In genomic region chr17:33328129-33328528, GRCh38 we compare ENCODE assay signal across 15 cellular contexts. TPM values are rescaled to one million over a fixed set of nuclear protein-coding genes. Genes with fewer than 3 reads are reported as not detected.
A peak's percentile ranks its signal among the peaks of the same experiment; 100 is the strongest.
DNase-seq lines count a peak whose midpoint lies in the region; ATAC-seq and FAIRE-seq lines count a peak whose summit lies in the region.
"Had no signal": no experiment of that assay in that cellular context is flagged by ENCODE, and none has a peak within 500 bp of the region (broad histone marks: within the 10 kb centered on the region; RNA-seq: fewer than 3 reads in every experiment).

No MANE protein-coding gene starts in this region.

- H3K4me3 ChIP-seq in small intestine (ENCODE audit: low read depth in 1 of 2, low read length in 2 of 2), result no peak overlapping the region
- H3K4me3 ChIP-seq: pancreas had no signal

- no peak overlapping the region for H3K27ac ChIP-seq in small intestine (ENCODE audit: low read depth in 1 of 2, low read length in 1 of 2)
- H3K27ac ChIP-seq: epithelial cell of prostate, pancreas had no signal

- no peak overlapping the region for H3K4me3 Mint-ChIP-seq in activated naive CD4-positive, alpha-beta T cell treated with anti-CD3 and anti-CD28 coated beads, Interleukin-2, amount 10 ng/mL, durations not matched to agents 7 days and 5 days
- H3K4me3 Mint-ChIP-seq in activated CD8-positive, alpha-beta memory T cell treated with anti-CD3 and anti-CD28 coated beads, Interleukin-2, amount 10 ng/mL, durations not matched to agents 7 days and 5 days, result no peak overlapping the region
- H3K4me3 Mint-ChIP-seq in activated T-helper 2 cell treated with anti-CD3 and anti-CD28 coated beads, Interferon-gamma antibody, Interleukin-2, Interleukin-4, amounts not matched to agents 10 μg/mL and 5 μg/mL and 100 μg/mL, durations not matched to agents 14 hours and 24 hours and 36 hours (ENCODE audit: low read depth), result no peak overlapping the region
- H3K4me3 Mint-ChIP-seq: activated naive CD8-positive, alpha-beta T cell had no signal

- no peaks in the 10 kb centered on the region for H3K4me1 Mint-ChIP-seq in activated naive CD4-positive, alpha-beta T cell treated with anti-CD3 and anti-CD28 coated beads, Interleukin-2, amount 10 ng/mL, durations not matched to agents 7 days and 5 days
- no peaks in the 10 kb centered on the region for H3K4me1 Mint-ChIP-seq in activated CD8-positive, alpha-beta memory T cell treated with anti-CD3 and anti-CD28 coated beads, Interleukin-2, amount 10 ng/mL, durations not matched to agents 7 days and 5 days
- H3K4me1 Mint-ChIP-seq in activated T-helper 2 cell treated with anti-CD3 and anti-CD28 coated beads, Interferon-gamma antibody, Interleukin-2, Interleukin-4, amounts not matched to agents 10 μg/mL and 5 μg/mL and 100 μg/mL, durations not matched to agents 14 hours and 24 hours and 36 hours (ENCODE audit: low read depth), result no peaks in the 10 kb centered on the region

- intact Hi-C loops in activated T-helper 2 cell treated with anti-CD3 and anti-CD28 coated beads, Interferon-gamma antibody, Interleukin-2, Interleukin-4, amounts not matched to agents 10 μg/mL and 5 μg/mL and 100 μg/mL, durations not matched to agents 14 hours and 24 hours and 36 hours (cut with micrococcal nuclease), result no loop called here

- 11 to 24% (median 22%) methylated on average over 4 of the region's 4 CpGs for WGBS in small intestine, 3 donors

- CTCF ChIA-PET in activated naive CD4-positive, alpha-beta T cell treated with anti-CD3 and anti-CD28 coated beads, Interleukin-2, amount 10 ng/mL, durations not matched to agents 7 days and 5 days (lab: Charles Lee), result no interaction called here
- CTCF ChIA-PET in activated CD8-positive, alpha-beta memory T cell treated with anti-CD3 and anti-CD28 coated beads, Interleukin-2, amount 10 ng/mL, durations not matched to agents 7 days and 5 days (lab: Charles Lee), result no interaction called here

- H3K27ac Mint-ChIP-seq in activated naive CD4-positive, alpha-beta T cell treated with anti-CD3 and anti-CD28 coated beads, Interleukin-2, amount 10 ng/mL, durations not matched to agents 7 days and 5 days, result no peak overlapping the region
- H3K27ac Mint-ChIP-seq in activated naive CD4-positive, alpha-beta T cell treated with anti-CD3 and anti-CD28 coated beads, Interleukin-2, amount 50 U/mL, for 72 hours, result no peak overlapping the region
- H3K27ac Mint-ChIP-seq in activated CD8-positive, alpha-beta memory T cell treated with anti-CD3 and anti-CD28 coated beads, Interleukin-2, amount 10 ng/mL, durations not matched to agents 7 days and 5 days, result no peak overlapping the region
- H3K27ac Mint-ChIP-seq in activated T-helper 2 cell treated with anti-CD3 and anti-CD28 coated beads, Interferon-gamma antibody, Interleukin-2, Interleukin-4, amounts not matched to agents 10 μg/mL and 5 μg/mL and 100 μg/mL, durations not matched to agents 14 hours and 24 hours and 36 hours, result no peak overlapping the region
- H3K27ac Mint-ChIP-seq: activated naive CD8-positive, alpha-beta T cell had no signal

- H3K4me1 ChIP-seq in small intestine (ENCODE audit: control insufficient read depth in 2 of 2, insufficient read depth in 1 of 2, low read depth in 1 of 2, low read length in 1 of 2), result no peaks in the 10 kb centered on the region
- H3K4me1 ChIP-seq: Caco-2, pancreas had no signal

- H3K36me3 Mint-ChIP-seq in activated naive CD4-positive, alpha-beta T cell treated with anti-CD3 and anti-CD28 coated beads, Interleukin-2, amount 10 ng/mL, durations not matched to agents 7 days and 5 days, result no peaks in the 10 kb centered on the region
- H3K36me3 Mint-ChIP-seq in activated naive CD4-positive, alpha-beta T cell treated with anti-CD3 and anti-CD28 coated beads, Interleukin-2, amount 50 U/mL, for 72 hours, result no peaks in the 10 kb centered on the region
- H3K36me3 Mint-ChIP-seq in activated CD8-positive, alpha-beta memory T cell treated with anti-CD3 and anti-CD28 coated beads, Interleukin-2, amount 10 ng/mL, durations not matched to agents 7 days and 5 days, result no peaks in the 10 kb centered on the region
- no peaks in the 10 kb centered on the region for H3K36me3 Mint-ChIP-seq in activated T-helper 2 cell treated with anti-CD3 and anti-CD28 coated beads, Interferon-gamma antibody, Interleukin-2, Interleukin-4, amounts not matched to agents 10 μg/mL and 5 μg/mL and 100 μg/mL, durations not matched to agents 14 hours and 24 hours and 36 hours (ENCODE audit: low read depth)
- H3K36me3 Mint-ChIP-seq: activated naive CD8-positive, alpha-beta T cell had no signal

- no peaks in the 10 kb centered on the region for H3K9me3 ChIP-seq in small intestine (ENCODE audit: control insufficient read depth, low read depth)
- H3K9me3 ChIP-seq: Caco-2, pancreas had no signal

- H3K27me3 Mint-ChIP-seq in activated naive CD4-positive, alpha-beta T cell treated with anti-CD3 and anti-CD28 coated beads, Interleukin-2, amount 10 ng/mL, durations not matched to agents 7 days and 5 days, result no peaks in the 10 kb centered on the region
- no peaks in the 10 kb centered on the region for H3K27me3 Mint-ChIP-seq in activated CD8-positive, alpha-beta memory T cell treated with anti-CD3 and anti-CD28 coated beads, Interleukin-2, amount 10 ng/mL, durations not matched to agents 7 days and 5 days
- no peaks in the 10 kb centered on the region for H3K27me3 Mint-ChIP-seq in activated T-helper 2 cell treated with anti-CD3 and anti-CD28 coated beads, Interferon-gamma antibody, Interleukin-2, Interleukin-4, amounts not matched to agents 10 μg/mL and 5 μg/mL and 100 μg/mL, durations not matched to agents 14 hours and 24 hours and 36 hours (ENCODE audit: low read depth)

- no peak for ATAC-seq in activated naive CD4-positive, alpha-beta T cell treated with anti-CD3 and anti-CD28 coated beads, Interleukin-2, amount 50 U/mL, for 72 hours
- ATAC-seq in activated CD8-positive, alpha-beta memory T cell treated with anti-CD3 and anti-CD28 coated beads, Interleukin-2, amount 10 ng/mL, durations not matched to agents 7 days and 5 days, result no peak
- ATAC-seq: pancreas, Right ventricle myocardium inferior had no signal

- peak; percentile 21 for DNase-seq in activated naive CD4-positive, alpha-beta T cell treated with anti-CD3 and anti-CD28 coated beads, Interleukin-2, amount 10 ng/mL, durations not matched to agents 7 days and 5 days
- no peak for DNase-seq in activated naive CD4-positive, alpha-beta T cell treated with anti-CD3 and anti-CD28 coated beads, Interleukin-2, amount 50 U/mL, for 72 hours (ENCODE audit: low spot score in 2 of 2)
- DNase-seq in RKO (ENCODE audit: low spot score) (peak; percentile 15), iPS DF 19.7 (ENCODE audit: low read depth, low spot score) (peak; percentile 5), small intestine (peak; percentile 2), NCI-H446 treated with DMSO at 0.1 percent for 48 hours (lab: John Stamatoyannopoulos, UW) (no peak)
- DNase-seq in activated CD8-positive, alpha-beta memory T cell treated with anti-CD3 and anti-CD28 coated beads, Interleukin-2, amount 10 ng/mL, durations not matched to agents 7 days and 5 days, result no peak
- no peak for DNase-seq in activated T-helper 2 cell treated with anti-CD3 and anti-CD28 coated beads, Interferon-gamma antibody, Interleukin-2, Interleukin-4, amounts not matched to agents 10 μg/mL and 5 μg/mL and 100 μg/mL, durations not matched to agents 14 hours and 24 hours and 36 hours (ENCODE audit: low spot score)
- DNase-seq: NCI-H2029, NCI-H748 treated with DMSO at 0.1 percent for 48 hours, pancreas had no signal

- no peaks in the 10 kb centered on the region for H3K36me3 ChIP-seq in small intestine (ENCODE audit: control insufficient read depth in 2 of 2, insufficient read depth in 2 of 2, low read length in 2 of 2)
- H3K36me3 ChIP-seq: pancreas had no signal

- H3K9me3 Mint-ChIP-seq in activated naive CD4-positive, alpha-beta T cell treated with anti-CD3 and anti-CD28 coated beads, Interleukin-2, amount 10 ng/mL, durations not matched to agents 7 days and 5 days, result no peaks in the 10 kb centered on the region
- H3K9me3 Mint-ChIP-seq in activated naive CD4-positive, alpha-beta T cell treated with anti-CD3 and anti-CD28 coated beads, Interleukin-2, amount 50 U/mL, for 72 hours, result peaks cover 4 to 18% of the 10 kb centered on the region in 2 donors
- H3K9me3 Mint-ChIP-seq in activated CD8-positive, alpha-beta memory T cell treated with anti-CD3 and anti-CD28 coated beads, Interleukin-2, amount 10 ng/mL, durations not matched to agents 7 days and 5 days (ENCODE audit: low read depth), result no peaks in the 10 kb centered on the region
- no peaks in the 10 kb centered on the region for H3K9me3 Mint-ChIP-seq in activated T-helper 2 cell treated with anti-CD3 and anti-CD28 coated beads, Interferon-gamma antibody, Interleukin-2, Interleukin-4, amounts not matched to agents 10 μg/mL and 5 μg/mL and 100 μg/mL, durations not matched to agents 14 hours and 24 hours and 36 hours

- FAIRE-seq in small intestine (lab: Jason Lieb, UNC), result no peak
- FAIRE-seq: pancreas had no signal

- peaks cover 0 to 3% of the 10 kb centered on the region in 2 donors for H3K27me3 ChIP-seq in small intestine (ENCODE audit: control insufficient read depth in 2 of 2, insufficient read depth in 2 of 2, low read length in 2 of 2)
- H3K27me3 ChIP-seq: pancreas had no signal

RNA-seq across cellular contexts. Expression of gene ASIC2, which starts 35.0 kb away (rescaled TPM):
- total RNA-seq in activated naive CD4-positive, alpha-beta T cell treated with anti-CD3 and anti-CD28 coated beads, Interleukin-2, amount 50 U/mL, for 72 hours, result not detected
- 1 to 10 TPM in 1 of 3 donors, not detected in 2; 1.5 TPM for polyA plus RNA-seq in small intestine
- total RNA-seq in activated CD8-positive, alpha-beta memory T cell treated with anti-CD3 and anti-CD28 coated beads, Interleukin-2, amount 10 ng/mL, durations not matched to agents 7 days and 5 days, result not detected
- not detected in 2 replicates for total RNA-seq in activated T-helper 2 cell treated with anti-CD3 and anti-CD28 coated beads, Interferon-gamma antibody, Interleukin-2, Interleukin-4, amounts not matched to agents 10 μg/mL and 5 μg/mL and 100 μg/mL, durations not matched to agents 14 hours and 24 hours and 36 hours
- total RNA-seq: Caco-2, Right ventricle myocardium inferior had no signal

Comparison
In these comparisons a context has a peak if more than half of its experiments do, and no peak if none do; other contexts are left out.
1. DNase-seq: peak in activated naive CD4-positive, alpha-beta T cell treated with anti-CD3 and anti-CD28 coated beads, Interleukin-2, amount 10 ng/mL, durations not matched to agents 7 days and 5 days (single experiment), RKO (single experiment), iPS DF 19.7 (single experiment) and small intestine (single experiment); none in activated naive CD4-positive, alpha-beta T cell treated with anti-CD3 and anti-CD28 coated beads, Interleukin-2, amount 50 U/mL, for 72 hours (0 of 2), activated CD8-positive, alpha-beta memory T cell treated with anti-CD3 and anti-CD28 coated beads, Interleukin-2, amount 10 ng/mL, durations not matched to agents 7 days and 5 days (single experiment), NCI-H446 treated with DMSO at 0.1 percent for 48 hours (single experiment) and activated T-helper 2 cell treated with anti-CD3 and anti-CD28 coated beads, Interferon-gamma antibody, Interleukin-2, Interleukin-4, amounts not matched to agents 10 μg/mL and 5 μg/mL and 100 μg/mL, durations not matched to agents 14 hours and 24 hours and 36 hours (single experiment).